In the genomic region with DNA sequence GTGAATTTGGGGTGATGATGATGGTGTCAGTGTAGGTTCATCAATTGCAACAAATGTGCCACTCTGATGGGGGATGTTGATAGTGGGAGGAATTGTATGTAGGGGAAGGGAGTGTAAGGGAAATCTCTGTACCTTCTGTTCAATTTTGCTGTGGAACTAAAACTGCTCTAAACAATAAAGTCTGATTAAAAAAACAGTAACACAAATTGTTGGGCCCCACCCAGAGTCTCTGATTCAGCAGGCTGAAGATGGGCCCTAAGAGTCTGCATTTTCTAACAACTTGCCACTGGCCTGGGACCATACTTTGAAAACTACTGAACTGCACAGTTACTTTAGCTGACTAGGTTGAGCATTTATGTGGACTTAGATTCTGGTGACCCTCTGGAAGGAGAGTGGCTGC, we compare ENCODE assay signal across 17 cellular contexts.
DNase-seq lines count a peak whose midpoint lies in the region; ATAC-seq and TF ChIP-seq lines count a peak whose summit lies in the region.
"Had no signal": no experiment of that assay in that cellular context is flagged by ENCODE, and none has a peak within 500 bp of the region (broad histone marks: within the 10 kb centered on the region; RNA-seq: fewer than 3 reads in every experiment).

No MANE protein-coding gene starts in this region.

- no peaks in the 10 kb centered on the region for H3K79me2 ChIP-seq in trophoblast cell (ENCODE audit: control insufficient read depth, insufficient read depth, low read length, poor library complexity)

- H3K18ac ChIP-seq in trophoblast cell (ENCODE audit: low read length), result no peak overlapping the region

- no peak overlapping the region for H4K8ac ChIP-seq in trophoblast cell (ENCODE audit: low read depth, low read length)

- peak overlapping the region; percentile 31 to 32 for H3K27ac Mint-ChIP-seq in natural killer cell treated with Interleukin-12 subunit alpha and Interleukin-12 subunit beta and Interleukin-15 and Interleukin-18, amount 100 ng/mL, for 72 hours
- H3K27ac Mint-ChIP-seq in natural killer cell, result no peak overlapping the region
- H3K27ac Mint-ChIP-seq in memory B cell, result peak overlapping the region; percentile 82
- H3K27ac Mint-ChIP-seq in stimulated activated naive B cell treated with anti-CD40 and anti-IgM and Interleukin-4, amounts not matched to agents 10 μg/mL and 1 μg/mL and 100 μg/mL, for 72 hours, result peak overlapping the region; percentile 63
- H3K27ac Mint-ChIP-seq: H9 had no signal

- H3K79me1 ChIP-seq in trophoblast cell (ENCODE audit: low read length), result no peaks in the 10 kb centered on the region

- H2AFZ ChIP-seq in trophoblast cell (ENCODE audit: insufficient read depth, low read length, poor library complexity), result no peak overlapping the region

- no peak overlapping the region for H4K12ac ChIP-seq in trophoblast cell (ENCODE audit: low read depth, low read length)

- no peak overlapping the region for H3K4me3 ChIP-seq in trophoblast cell (ENCODE audit: low read depth, low read length)

- H3K9me3 ChIP-seq in trophoblast cell (ENCODE audit: insufficient read depth, low read depth, low read length), result no peaks in the 10 kb centered on the region
- H3K9me3 ChIP-seq: BE2C had no signal

- H3K23ac ChIP-seq in trophoblast cell (ENCODE audit: low read length), result peak overlapping the region; percentile 13

- H3K9ac ChIP-seq in trophoblast cell (ENCODE audit: low read length), result no peak overlapping the region

- no peak for DNase-seq in natural killer cell treated with Interleukin-12 subunit alpha and Interleukin-12 subunit beta and Interleukin-15 and Interleukin-18, amount 100 ng/mL, for 72 hours (ENCODE audit: low spot score)
- DNase-seq in natural killer cell (no peak), memory B cell (ENCODE audit: low spot score in 2 of 2) (no peak), trophoblast cell (no peak), foreskin keratinocyte (no peak), T1000 (lab: John Stamatoyannopoulos, UW) (no peak)
- DNase-seq in stimulated activated naive B cell treated with anti-CD40 and anti-IgM and Interleukin-4, amounts not matched to agents 10 μg/mL and 1 μg/mL and 100 μg/mL, for 72 hours, result no peak
- DNase-seq: 8988T; BE2C; C1 segment of cervical spinal cord; CD4-positive, alpha-beta memory T cell; DMS153; DMS79; GDM1; H9 had no signal

- peaks cover 22 to 31% of the 10 kb centered on the region in 2 donors for H3K4me1 Mint-ChIP-seq in natural killer cell treated with Interleukin-12 subunit alpha and Interleukin-12 subunit beta and Interleukin-15 and Interleukin-18, amount 100 ng/mL, for 72 hours (ENCODE audit: low read depth in 2 of 2)
- H3K4me1 Mint-ChIP-seq in natural killer cell (no peaks in the 10 kb centered on the region), memory B cell (peaks cover 22% of the 10 kb centered on the region)
- peaks cover 21 to 29% of the 10 kb centered on the region in 2 donors for H3K4me1 Mint-ChIP-seq in stimulated activated naive B cell treated with anti-CD40 and anti-IgM and Interleukin-4, amounts not matched to agents 10 μg/mL and 1 μg/mL and 100 μg/mL, for 72 hours

- H3K36me3 Mint-ChIP-seq in natural killer cell treated with Interleukin-12 subunit alpha and Interleukin-12 subunit beta and Interleukin-15 and Interleukin-18, amount 100 ng/mL, for 72 hours, result no peaks in the 10 kb centered on the region
- H3K36me3 Mint-ChIP-seq in natural killer cell (no peaks in the 10 kb centered on the region), memory B cell (peaks cover 21% of the 10 kb centered on the region)
- peaks cover 18 to 24% of the 10 kb centered on the region in 2 donors for H3K36me3 Mint-ChIP-seq in stimulated activated naive B cell treated with anti-CD40 and anti-IgM and Interleukin-4, amounts not matched to agents 10 μg/mL and 1 μg/mL and 100 μg/mL, for 72 hours
- H3K36me3 Mint-ChIP-seq: CD4-positive, alpha-beta memory T cell had no signal

- no peak overlapping the region for H4K91ac ChIP-seq in trophoblast cell (ENCODE audit: low read depth, low read length)

- no peak overlapping the region for H2BK5ac ChIP-seq in trophoblast cell (ENCODE audit: low read depth, low read length, poor library complexity)

- no peak overlapping the region for H3K4me3 Mint-ChIP-seq in natural killer cell treated with Interleukin-12 subunit alpha and Interleukin-12 subunit beta and Interleukin-15 and Interleukin-18, amount 100 ng/mL, for 72 hours
- H3K4me3 Mint-ChIP-seq in natural killer cell (no peak overlapping the region), memory B cell (no peak overlapping the region)
- H3K4me3 Mint-ChIP-seq in stimulated activated naive B cell treated with anti-CD40 and anti-IgM and Interleukin-4, amounts not matched to agents 10 μg/mL and 1 μg/mL and 100 μg/mL, for 72 hours, result no peak overlapping the region
- H3K4me3 Mint-ChIP-seq: CD4-positive, alpha-beta memory T cell; H9 had no signal

- no peaks in the 10 kb centered on the region for H3K9me3 Mint-ChIP-seq in natural killer cell treated with Interleukin-12 subunit alpha and Interleukin-12 subunit beta and Interleukin-15 and Interleukin-18, amount 100 ng/mL, for 72 hours
- H3K9me3 Mint-ChIP-seq in natural killer cell (no peaks in the 10 kb centered on the region), memory B cell (no peaks in the 10 kb centered on the region)
- H3K9me3 Mint-ChIP-seq in stimulated activated naive B cell treated with anti-CD40 and anti-IgM and Interleukin-4, amounts not matched to agents 10 μg/mL and 1 μg/mL and 100 μg/mL, for 72 hours, result peaks cover 0 to 4% of the 10 kb centered on the region in 2 donors
- H3K9me3 Mint-ChIP-seq: CD4-positive, alpha-beta memory T cell; H9 had no signal

- H3K4ac ChIP-seq in trophoblast cell (ENCODE audit: low read depth, low read length), result no peak overlapping the region

- H3K27ac ChIP-seq in trophoblast cell (ENCODE audit: low read depth, low read length), result no peak overlapping the region
- no peak overlapping the region for H3K27ac ChIP-seq in foreskin keratinocyte

- TF ChIP-seq CTCF in natural killer cell (IDR thresholded peaks at IDR 0.05) (no peak), foreskin keratinocyte (conservative IDR thresholded peaks at IDR 0.05) (no peak)

- no peak overlapping the region for H2AK5ac ChIP-seq in trophoblast cell (ENCODE audit: low read length)

- ATAC-seq in natural killer cell treated with Interleukin-12 subunit alpha and Interleukin-12 subunit beta and Interleukin-15 and Interleukin-18, amount 100 ng/mL, for 72 hours, result no peak
- ATAC-seq in natural killer cell (no peak), memory B cell (ENCODE audit: low read depth) (no peak), GM18861 (IDR thresholded peaks at IDR 0.05; ENCODE audit: unreplicated experiment) (no peak), foreskin keratinocyte (no peak)
- ATAC-seq in stimulated activated naive B cell treated with anti-CD40 and anti-IgM and Interleukin-4, amounts not matched to agents 10 μg/mL and 1 μg/mL and 100 μg/mL, for 72 hours (replicated peaks), result no peak
- ATAC-seq: HepG2 had no signal

- H3K4me1 ChIP-seq in trophoblast cell (ENCODE audit: control insufficient read depth in 1 of 2, insufficient read depth in 2 of 2, low read length in 2 of 2) (no peaks in the 10 kb centered on the region), foreskin keratinocyte (no peaks in the 10 kb centered on the region)
- H3K4me1 ChIP-seq: BE2C had no signal

- intact Hi-C loops in natural killer cell (cut with micrococcal nuclease), result no loop called here

- no peak overlapping the region for H2BK12ac ChIP-seq in trophoblast cell (ENCODE audit: low read length)

- H3K4me2 ChIP-seq in trophoblast cell (ENCODE audit: low read length), result no peak overlapping the region

- no peak overlapping the region for H3K14ac ChIP-seq in trophoblast cell (ENCODE audit: low read length)

- H3K27me3 Mint-ChIP-seq in natural killer cell treated with Interleukin-12 subunit alpha and Interleukin-12 subunit beta and Interleukin-15 and Interleukin-18, amount 100 ng/mL, for 72 hours, result no peaks in the 10 kb centered on the region
- no peaks in the 10 kb centered on the region for H3K27me3 Mint-ChIP-seq in natural killer cell (ENCODE audit: low read depth in 2 of 2)
- no peaks in the 10 kb centered on the region for H3K27me3 Mint-ChIP-seq in memory B cell
- no peaks in the 10 kb centered on the region for H3K27me3 Mint-ChIP-seq in stimulated activated naive B cell treated with anti-CD40 and anti-IgM and Interleukin-4, amounts not matched to agents 10 μg/mL and 1 μg/mL and 100 μg/mL, for 72 hours
- H3K27me3 Mint-ChIP-seq: CD4-positive, alpha-beta memory T cell had no signal

- H3K27me3 ChIP-seq in trophoblast cell (ENCODE audit: insufficient read depth, low read length) (no peaks in the 10 kb centered on the region), foreskin keratinocyte (no peaks in the 10 kb centered on the region)
- H3K27me3 ChIP-seq: BE2C had no signal

- H3K36me3 ChIP-seq in trophoblast cell (ENCODE audit: control insufficient read depth in 1 of 2, insufficient read depth in 2 of 2, low read length in 2 of 2), result no peaks in the 10 kb centered on the region
- H3K36me3 ChIP-seq: BE2C had no signal

- no peak overlapping the region for H2BK120ac ChIP-seq in trophoblast cell (ENCODE audit: insufficient read depth, low read length, poor library complexity)

Comparison
In these comparisons a context has a peak if more than half of its experiments do, and no peak if none do; other contexts are left out.
1. H3K27ac Mint-ChIP-seq: peak in natural killer cell treated with Interleukin-12 subunit alpha and Interleukin-12 subunit beta and Interleukin-15 and Interleukin-18, amount 100 ng/mL, for 72 hours (2 of 2), memory B cell (single experiment) and stimulated activated naive B cell treated with anti-CD40 and anti-IgM and Interleukin-4, amounts not matched to agents 10 μg/mL and 1 μg/mL and 100 μg/mL, for 72 hours (single experiment); none in natural killer cell (0 of 2).